Comparison of ENCODE assay signal across 1 cellular context in the genomic region with DNA sequence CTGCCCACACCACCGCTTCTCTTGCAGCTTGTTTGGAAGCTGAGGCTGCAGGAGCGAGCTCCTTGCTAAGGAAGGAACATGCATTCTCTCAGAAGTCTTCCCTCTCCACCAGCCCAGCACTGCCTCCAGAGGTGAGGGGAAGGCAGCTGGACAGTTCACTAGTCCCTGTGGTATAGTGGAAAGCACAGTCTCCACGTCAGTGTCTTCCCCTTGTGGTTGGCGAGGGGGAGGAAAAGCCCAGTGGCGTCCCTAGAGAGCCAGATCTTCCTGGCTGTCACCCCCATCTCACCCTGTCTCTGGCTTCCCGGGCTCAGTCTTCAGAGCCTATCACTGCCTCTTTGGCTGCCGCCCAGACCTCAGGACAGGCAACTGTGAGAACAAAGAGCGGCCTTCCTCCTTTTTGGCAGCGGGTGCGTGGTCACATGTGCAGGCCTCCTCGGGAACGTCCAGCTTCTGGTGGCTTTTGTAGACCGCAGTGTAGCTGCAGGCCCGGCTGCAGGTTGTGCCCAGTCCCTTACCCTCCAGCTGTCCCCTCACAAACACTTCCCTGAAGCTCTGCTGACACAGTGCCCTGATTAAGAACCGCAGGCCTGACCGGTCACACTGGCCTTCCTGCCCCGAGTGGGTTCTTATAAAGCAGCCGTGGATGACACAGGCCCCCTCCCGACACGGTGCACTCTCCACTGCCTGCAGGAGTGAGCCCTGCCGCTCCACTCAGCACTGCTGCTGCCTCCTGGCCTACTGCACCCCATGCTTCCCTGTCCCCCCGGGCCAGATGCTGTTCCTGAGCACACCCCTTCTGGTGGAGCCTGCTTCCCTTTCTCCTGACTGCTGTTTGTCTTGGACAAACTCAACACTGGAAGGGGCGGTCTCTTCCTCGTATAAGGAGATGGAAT.
TF ChIP-seq lines count a peak whose summit lies in the region.

No MANE protein-coding gene starts in this region.

TF ChIP-seq in K562, 482 proteins besides CTCF, POLR2A, EP300 and RAD21 (continued from another document and continues in another):
- TF ChIP-seq, protein P1, sequence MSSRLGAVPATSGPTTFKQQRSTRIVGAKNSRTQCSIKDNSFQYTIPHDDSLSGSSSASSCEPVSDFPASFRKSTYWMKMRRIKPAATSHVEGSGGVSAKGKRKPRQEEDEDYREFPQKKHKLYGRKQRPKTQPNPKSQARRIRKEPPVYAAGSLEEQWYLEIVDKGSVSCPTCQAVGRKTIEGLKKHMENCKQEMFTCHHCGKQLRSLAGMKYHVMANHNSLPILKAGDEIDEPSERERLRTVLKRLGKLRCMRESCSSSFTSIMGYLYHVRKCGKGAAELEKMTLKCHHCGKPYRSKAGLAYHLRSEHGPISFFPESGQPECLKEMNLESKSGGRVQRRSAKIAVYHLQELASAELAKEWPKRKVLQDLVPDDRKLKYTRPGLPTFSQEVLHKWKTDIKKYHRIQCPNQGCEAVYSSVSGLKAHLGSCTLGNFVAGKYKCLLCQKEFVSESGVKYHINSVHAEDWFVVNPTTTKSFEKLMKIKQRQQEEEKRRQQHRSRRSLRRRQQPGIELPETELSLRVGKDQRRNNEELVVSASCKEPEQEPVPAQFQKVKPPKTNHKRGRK (tag; IDR thresholded peaks at IDR 0.05) = no peak
- TF ChIP-seq, protein P2, sequence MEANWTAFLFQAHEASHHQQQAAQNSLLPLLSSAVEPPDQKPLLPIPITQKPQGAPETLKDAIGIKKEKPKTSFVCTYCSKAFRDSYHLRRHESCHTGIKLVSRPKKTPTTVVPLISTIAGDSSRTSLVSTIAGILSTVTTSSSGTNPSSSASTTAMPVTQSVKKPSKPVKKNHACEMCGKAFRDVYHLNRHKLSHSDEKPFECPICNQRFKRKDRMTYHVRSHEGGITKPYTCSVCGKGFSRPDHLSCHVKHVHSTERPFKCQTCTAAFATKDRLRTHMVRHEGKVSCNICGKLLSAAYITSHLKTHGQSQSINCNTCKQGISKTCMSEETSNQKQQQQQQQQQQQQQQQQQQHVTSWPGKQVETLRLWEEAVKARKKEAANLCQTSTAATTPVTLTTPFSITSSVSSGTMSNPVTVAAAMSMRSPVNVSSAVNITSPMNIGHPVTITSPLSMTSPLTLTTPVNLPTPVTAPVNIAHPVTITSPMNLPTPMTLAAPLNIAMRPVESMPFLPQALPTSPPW (CRISPR knock-in tag; IDR thresholded peaks at IDR 0.05) = peak; percentile 93
- TF ChIP-seq CXXC5 (CRISPR knock-in tag; IDR thresholded peaks at IDR 0.05) (peak; percentile 87), ETV6 (IDR thresholded peaks at IDR 0.05; ENCODE audit: borderline replicate concordance in 1 of 2, low read depth in 2 of 2, low read length in 1 of 2) (peak in 1 of 2 experiments; percentile 57; a peak in 1 of 4 replicates), ETV6 (CRISPR knock-in tag; IDR thresholded peaks at IDR 0.05; ENCODE audit: borderline replicate concordance) (no peak), DACH1 (IDR thresholded peaks at IDR 0.05; ENCODE audit: partially characterized antibody) (no peak), DMBX1 (CRISPR knock-in tag; IDR thresholded peaks at IDR 0.05; ENCODE audit: borderline replicate concordance) (peak; percentile 29; the same call in 1 of the 2 replicates), CHCHD3 (CRISPR knock-in tag; IDR thresholded peaks at IDR 0.05) (no peak), JUN (IDR thresholded peaks at IDR 0.05; ENCODE audit: borderline replicate concordance, low read depth, low read length) (0 out of 2 replicates have a peak, but pooled peaks have one; percentile 5), JUN (CRISPR knock-in tag; IDR thresholded peaks at IDR 0.05; ENCODE audit: borderline replicate concordance) (no peak), SMARCA4 (IDR thresholded peaks at IDR 0.05) (peak; percentile 74; the same call in 1 of the 2 replicates), MTA1 (IDR thresholded peaks at IDR 0.05; ENCODE audit: borderline replicate concordance) (peak; percentile 80; the same call in 1 of the 2 replicates), SMARCC2 (IDR thresholded peaks at IDR 0.05; ENCODE audit: low read depth) (peak; percentile 33; the same call in 1 of the 2 replicates), TCF7 (IDR thresholded peaks at IDR 0.05; ENCODE audit: borderline replicate concordance) (peak; percentile 64), CHD4 (IDR thresholded peaks at IDR 0.05; ENCODE audit: insufficient read depth, insufficient replicate concordance, low read depth, low read length, poor library complexity, severe bottlenecking) (no peak), ZNF23 (CRISPR knock-in tag; IDR thresholded peaks at IDR 0.05) (no peak), NFYB (IDR thresholded peaks at IDR 0.05; ENCODE audit: extremely low read depth, insufficient read length) (no peak), ZKSCAN1 (IDR thresholded peaks at IDR 0.05; ENCODE audit: low read depth, low read length) (peak; percentile 74), ZSCAN29 (IDR thresholded peaks at IDR 0.05) (no peak), MYC (IDR thresholded peaks at IDR 0.05; ENCODE audit: low read depth, low read length) (peak; percentile 80), MYC (CRISPR knock-in tag; IDR thresholded peaks at IDR 0.05; ENCODE audit: borderline replicate concordance, low read depth) (no peak), LARP7 (IDR thresholded peaks at IDR 0.05) (no peak), NRF1 (conservative IDR thresholded peaks at IDR 0.05 in 1 of 2, IDR thresholded peaks at IDR 0.05 in 1 of 2) (peak; percentile 68 to 70), ETV1 (tag; conservative IDR thresholded peaks at IDR 0.05; ENCODE audit: low read depth) (peak; percentile 50), FUS (optimal IDR thresholded peaks at IDR 0.05; ENCODE audit: low read depth, low read length) (no peak), ESRRA (IDR thresholded peaks at IDR 0.05; ENCODE audit: borderline replicate concordance, low read depth) (peak; percentile 89; the same call in 1 of the 2 replicates), TCF3 (CRISPR knock-in tag; IDR thresholded peaks at IDR 0.05) (peak; percentile 63), POLR2AphosphoS2 (IDR thresholded peaks at IDR 0.05; ENCODE audit: low read length) (no peak), TARDBP (IDR thresholded peaks at IDR 0.05) (0 out of 2 replicates have a peak, but pooled peaks have one; percentile 56), HMGN3 (IDR thresholded peaks at IDR 0.05; ENCODE audit: borderline replicate concordance, extremely low read depth, insufficient read length, low read depth, low read length) (peak; percentile 31), SRF (CRISPR knock-in tag; IDR thresholded peaks at IDR 0.05) (0 out of 4 replicates have a peak, but pooled peaks of 1 of the 2 experiments have one; percentile 44), RBBP5 (IDR thresholded peaks at IDR 0.05; ENCODE audit: borderline replicate concordance, insufficient read depth, low read length, poor library complexity, severe bottlenecking) (peak; percentile 54), CCNT2 (IDR thresholded peaks at IDR 0.05; ENCODE audit: borderline replicate concordance, extremely low read depth, insufficient read length, low read depth, low read length) (peak; percentile 79), CTBP1 (IDR thresholded peaks at IDR 0.05; ENCODE audit: borderline replicate concordance) (peak; percentile 97), ELF1 (tag; IDR thresholded peaks at IDR 0.05) (peak; percentile 56; the same call in 1 of the 2 replicates), ZEB2 (IDR thresholded peaks at IDR 0.05) (peak; percentile 70; the same call in 1 of the 2 replicates), ATF1 (CRISPR knock-in tag; IDR thresholded peaks at IDR 0.05) (peak; percentile 25; the same call in 1 of the 2 replicates), ATF1 (tag; IDR thresholded peaks at IDR 0.05) (peak; percentile 89), TCF7L2 (IDR thresholded peaks at IDR 0.05; ENCODE audit: low read depth, low read length) (0 out of 2 replicates have a peak, but pooled peaks have one; percentile 9)
- TF ChIP-seq, protein P3, sequence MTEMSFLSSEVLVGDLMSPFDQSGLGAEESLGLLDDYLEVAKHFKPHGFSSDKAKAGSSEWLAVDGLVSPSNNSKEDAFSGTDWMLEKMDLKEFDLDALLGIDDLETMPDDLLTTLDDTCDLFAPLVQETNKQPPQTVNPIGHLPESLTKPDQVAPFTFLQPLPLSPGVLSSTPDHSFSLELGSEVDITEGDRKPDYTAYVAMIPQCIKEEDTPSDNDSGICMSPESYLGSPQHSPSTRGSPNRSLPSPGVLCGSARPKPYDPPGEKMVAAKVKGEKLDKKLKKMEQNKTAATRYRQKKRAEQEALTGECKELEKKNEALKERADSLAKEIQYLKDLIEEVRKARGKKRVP (CRISPR knock-in tag; IDR thresholded peaks at IDR 0.05) = 0 out of 2 replicates have a peak, but pooled peaks have one; percentile 16
- TF ChIP-seq, protein P4, sequence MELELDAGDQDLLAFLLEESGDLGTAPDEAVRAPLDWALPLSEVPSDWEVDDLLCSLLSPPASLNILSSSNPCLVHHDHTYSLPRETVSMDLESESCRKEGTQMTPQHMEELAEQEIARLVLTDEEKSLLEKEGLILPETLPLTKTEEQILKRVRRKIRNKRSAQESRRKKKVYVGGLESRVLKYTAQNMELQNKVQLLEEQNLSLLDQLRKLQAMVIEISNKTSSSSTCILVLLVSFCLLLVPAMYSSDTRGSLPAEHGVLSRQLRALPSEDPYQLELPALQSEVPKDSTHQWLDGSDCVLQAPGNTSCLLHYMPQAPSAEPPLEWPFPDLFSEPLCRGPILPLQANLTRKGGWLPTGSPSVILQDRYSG (tag; conservative IDR thresholded peaks at IDR 0.05; ENCODE audit: low read depth) = no peak
- TF ChIP-seq, protein P5, sequence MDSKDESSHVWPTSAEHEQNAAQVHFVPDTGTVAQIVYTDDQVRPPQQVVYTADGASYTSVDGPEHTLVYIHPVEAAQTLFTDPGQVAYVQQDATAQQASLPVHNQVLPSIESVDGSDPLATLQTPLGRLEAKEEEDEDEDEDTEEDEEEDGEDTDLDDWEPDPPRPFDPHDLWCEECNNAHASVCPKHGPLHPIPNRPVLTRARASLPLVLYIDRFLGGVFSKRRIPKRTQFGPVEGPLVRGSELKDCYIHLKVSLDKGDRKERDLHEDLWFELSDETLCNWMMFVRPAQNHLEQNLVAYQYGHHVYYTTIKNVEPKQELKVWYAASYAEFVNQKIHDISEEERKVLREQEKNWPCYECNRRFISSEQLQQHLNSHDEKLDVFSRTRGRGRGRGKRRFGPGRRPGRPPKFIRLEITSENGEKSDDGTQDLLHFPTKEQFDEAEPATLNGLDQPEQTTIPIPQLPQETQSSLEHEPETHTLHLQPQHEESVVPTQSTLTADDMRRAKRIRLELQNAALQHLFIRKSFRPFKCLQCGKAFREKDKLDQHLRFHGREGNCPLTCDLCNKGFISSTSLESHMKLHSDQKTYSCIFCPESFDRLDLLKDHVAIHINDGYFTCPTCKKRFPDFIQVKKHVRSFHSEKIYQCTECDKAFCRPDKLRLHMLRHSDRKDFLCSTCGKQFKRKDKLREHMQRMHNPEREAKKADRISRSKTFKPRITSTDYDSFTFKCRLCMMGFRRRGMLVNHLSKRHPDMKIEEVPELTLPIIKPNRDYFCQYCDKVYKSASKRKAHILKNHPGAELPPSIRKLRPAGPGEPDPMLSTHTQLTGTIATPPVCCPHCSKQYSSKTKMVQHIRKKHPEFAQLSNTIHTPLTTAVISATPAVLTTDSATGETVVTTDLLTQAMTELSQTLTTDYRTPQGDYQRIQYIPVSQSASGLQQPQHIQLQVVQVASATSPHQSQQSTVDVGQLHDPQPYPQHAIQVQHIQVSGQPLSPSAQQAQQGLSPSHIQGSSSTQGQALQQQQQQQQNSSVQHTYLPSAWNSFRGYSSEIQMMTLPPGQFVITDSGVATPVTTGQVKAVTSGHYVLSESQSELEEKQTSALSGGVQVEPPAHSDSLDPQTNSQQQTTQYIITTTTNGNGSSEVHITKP (IDR thresholded peaks at IDR 0.05; ENCODE audit: partially characterized antibody) = peak; percentile 67
- TF ChIP-seq, protein P6, sequence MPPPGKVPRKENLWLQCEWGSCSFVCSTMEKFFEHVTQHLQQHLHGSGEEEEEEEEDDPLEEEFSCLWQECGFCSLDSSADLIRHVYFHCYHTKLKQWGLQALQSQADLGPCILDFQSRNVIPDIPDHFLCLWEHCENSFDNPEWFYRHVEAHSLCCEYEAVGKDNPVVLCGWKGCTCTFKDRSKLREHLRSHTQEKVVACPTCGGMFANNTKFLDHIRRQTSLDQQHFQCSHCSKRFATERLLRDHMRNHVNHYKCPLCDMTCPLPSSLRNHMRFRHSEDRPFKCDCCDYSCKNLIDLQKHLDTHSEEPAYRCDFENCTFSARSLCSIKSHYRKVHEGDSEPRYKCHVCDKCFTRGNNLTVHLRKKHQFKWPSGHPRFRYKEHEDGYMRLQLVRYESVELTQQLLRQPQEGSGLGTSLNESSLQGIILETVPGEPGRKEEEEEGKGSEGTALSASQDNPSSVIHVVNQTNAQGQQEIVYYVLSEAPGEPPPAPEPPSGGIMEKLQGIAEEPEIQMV (tag; conservative IDR thresholded peaks at IDR 0.05; ENCODE audit: low read depth) = no peak
- TF ChIP-seq, protein P7, sequence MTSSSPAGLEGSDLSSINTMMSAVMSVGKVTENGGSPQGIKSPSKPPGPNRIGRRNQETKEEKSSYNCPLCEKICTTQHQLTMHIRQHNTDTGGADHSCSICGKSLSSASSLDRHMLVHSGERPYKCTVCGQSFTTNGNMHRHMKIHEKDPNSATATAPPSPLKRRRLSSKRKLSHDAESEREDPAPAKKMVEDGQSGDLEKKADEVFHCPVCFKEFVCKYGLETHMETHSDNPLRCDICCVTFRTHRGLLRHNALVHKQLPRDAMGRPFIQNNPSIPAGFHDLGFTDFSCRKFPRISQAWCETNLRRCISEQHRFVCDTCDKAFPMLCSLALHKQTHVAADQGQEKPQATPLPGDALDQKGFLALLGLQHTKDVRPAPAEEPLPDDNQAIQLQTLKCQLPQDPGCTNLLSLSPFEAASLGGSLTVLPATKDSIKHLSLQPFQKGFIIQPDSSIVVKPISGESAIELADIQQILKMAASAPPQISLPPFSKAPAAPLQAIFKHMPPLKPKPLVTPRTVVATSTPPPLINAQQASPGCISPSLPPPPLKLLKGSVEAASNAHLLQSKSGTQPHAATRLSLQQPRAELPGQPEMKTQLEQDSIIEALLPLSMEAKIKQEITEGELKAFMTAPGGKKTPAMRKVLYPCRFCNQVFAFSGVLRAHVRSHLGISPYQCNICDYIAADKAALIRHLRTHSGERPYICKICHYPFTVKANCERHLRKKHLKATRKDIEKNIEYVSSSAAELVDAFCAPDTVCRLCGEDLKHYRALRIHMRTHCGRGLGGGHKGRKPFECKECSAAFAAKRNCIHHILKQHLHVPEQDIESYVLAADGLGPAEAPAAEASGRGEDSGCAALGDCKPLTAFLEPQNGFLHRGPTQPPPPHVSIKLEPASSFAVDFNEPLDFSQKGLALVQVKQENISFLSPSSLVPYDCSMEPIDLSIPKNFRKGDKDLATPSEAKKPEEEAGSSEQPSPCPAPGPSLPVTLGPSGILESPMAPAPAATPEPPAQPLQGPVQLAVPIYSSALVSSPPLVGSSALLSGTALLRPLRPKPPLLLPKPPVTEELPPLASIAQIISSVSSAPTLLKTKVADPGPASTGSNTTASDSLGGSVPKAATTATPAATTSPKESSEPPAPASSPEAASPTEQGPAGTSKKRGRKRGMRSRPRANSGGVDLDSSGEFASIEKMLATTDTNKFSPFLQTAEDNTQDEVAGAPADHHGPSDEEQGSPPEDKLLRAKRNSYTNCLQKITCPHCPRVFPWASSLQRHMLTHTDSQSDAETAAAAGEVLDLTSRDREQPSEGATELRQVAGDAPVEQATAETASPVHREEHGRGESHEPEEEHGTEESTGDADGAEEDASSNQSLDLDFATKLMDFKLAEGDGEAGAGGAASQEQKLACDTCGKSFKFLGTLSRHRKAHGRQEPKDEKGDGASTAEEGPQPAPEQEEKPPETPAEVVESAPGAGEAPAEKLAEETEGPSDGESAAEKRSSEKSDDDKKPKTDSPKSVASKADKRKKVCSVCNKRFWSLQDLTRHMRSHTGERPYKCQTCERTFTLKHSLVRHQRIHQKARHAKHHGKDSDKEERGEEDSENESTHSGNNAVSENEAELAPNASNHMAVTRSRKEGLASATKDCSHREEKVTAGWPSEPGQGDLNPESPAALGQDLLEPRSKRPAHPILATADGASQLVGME (CRISPR knock-in tag; IDR thresholded peaks at IDR 0.05) = no peak
